In genomic region chr16:24613267-24613666, GRCh38 we compare ENCODE assay signal across 4 cellular contexts.
DNase-seq lines count a peak whose midpoint lies in the region; ATAC-seq, FAIRE-seq and TF ChIP-seq lines count a peak whose summit lies in the region.
"Not testable (repeated sequence)": the region's sequence is repeated elsewhere in the genome, so short reads cannot be mapped to it uniquely, and the experiment has no call there.

No MANE protein-coding gene starts in this region.

- H3K9me3 ChIP-seq in astrocyte (ENCODE audit: insufficient read depth, low read depth, low read length), result not testable (repeated sequence)

- H3K27me3 Mint-ChIP-seq in WTC11 (ENCODE audit: low read depth) (peaks cover 32% of the 10 kb centered on the region), astrocyte (ENCODE audit: low read depth, unreplicated experiment) (peaks cover 37% of the 10 kb centered on the region)
- H3K27me3 Mint-ChIP-seq in brain, result not testable (repeated sequence)
- H3K27me3 Mint-ChIP-seq in central memory CD8-positive, alpha-beta T cell, result peaks cover 36% of the 10 kb centered on the region

- H3K27ac Mint-ChIP-seq in WTC11; astrocyte (ENCODE audit: unreplicated experiment): not testable (repeated sequence)
- H3K27ac Mint-ChIP-seq in brain, result peak overlapping the region in 2 of 5 experiments; percentile 24 to 25
- peak overlapping the region; percentile 14 for H3K27ac Mint-ChIP-seq in central memory CD8-positive, alpha-beta T cell (ENCODE audit: low read depth)

- not testable (repeated sequence) for H3K27ac ChIP-seq in astrocyte (ENCODE audit: low read depth, low read length)

- H3K9me3 Mint-ChIP-seq in WTC11; astrocyte (ENCODE audit: unreplicated experiment); brain; central memory CD8-positive, alpha-beta T cell: not testable (repeated sequence)

- not testable (repeated sequence) for H3K4me3 Mint-ChIP-seq in WTC11; central memory CD8-positive, alpha-beta T cell
- H3K4me3 Mint-ChIP-seq in astrocyte (ENCODE audit: unreplicated experiment) (peak overlapping the region; percentile 27), brain (peak overlapping the region in 3 of 5 experiments; percentile 60 to 68 (median 63))

- CTCF ChIA-PET in WTC11 (lab: Charles Lee), result not testable (repeated sequence)

- H3K4me1 Mint-ChIP-seq in WTC11 (peaks cover 16% of the 10 kb centered on the region), brain (peaks cover 62% of the 10 kb centered on the region)
- H3K4me1 Mint-ChIP-seq in astrocyte (ENCODE audit: low read depth, unreplicated experiment); central memory CD8-positive, alpha-beta T cell: not testable (repeated sequence)

- not testable (repeated sequence) for FAIRE-seq in astrocyte (lab: Jason Lieb, UNC)

- not testable (repeated sequence) for H3K4me1 ChIP-seq in astrocyte (ENCODE audit: insufficient read depth, low read length)

- DNase-seq in WTC11 (ENCODE audit: low spot score); astrocyte (ENCODE audit: low read depth); central memory CD8-positive, alpha-beta T cell (ENCODE audit: low spot score in 2 of 2): not testable (repeated sequence)

- not testable (repeated sequence) for H3K4me3 ChIP-seq in astrocyte (ENCODE audit: insufficient read depth, low read depth, low read length)

- ATAC-seq in WTC11; central memory CD8-positive, alpha-beta T cell (replicated peaks; ENCODE audit: extremely low read depth, poor library complexity, severe bottlenecking): not testable (repeated sequence)

- H3K9ac ChIP-seq in astrocyte (ENCODE audit: low read length), result not testable (repeated sequence)

- H3K4me2 ChIP-seq in astrocyte (ENCODE audit: low read length), result not testable (repeated sequence)

- not testable (repeated sequence) for TF ChIP-seq CTCF in WTC11 (IDR thresholded peaks at IDR 0.05); astrocyte (IDR thresholded peaks at IDR 0.05; ENCODE audit: insufficient read depth, low read depth, low read length); brain (conservative IDR thresholded peaks at IDR 0.05)

- not testable (repeated sequence) for H4K20me1 ChIP-seq in astrocyte (ENCODE audit: insufficient read depth, low read length)

- POLR2A ChIA-PET in WTC11 (lab: Charles Lee), result not testable (repeated sequence)

- not testable (repeated sequence) for H3K27me3 ChIP-seq in astrocyte (ENCODE audit: insufficient read depth, low read length)

- H2AFZ ChIP-seq in astrocyte (ENCODE audit: low read depth, low read length), result not testable (repeated sequence)

- H3K36me3 ChIP-seq in astrocyte (ENCODE audit: insufficient read depth, low read length), result not testable (repeated sequence)

- not testable (repeated sequence) for H3K36me3 Mint-ChIP-seq in WTC11; astrocyte (ENCODE audit: low read depth, unreplicated experiment); central memory CD8-positive, alpha-beta T cell (ENCODE audit: insufficient read depth)
- H3K36me3 Mint-ChIP-seq in brain, result peaks cover 19% of the 10 kb centered on the region

- not testable (repeated sequence) for H3K79me2 ChIP-seq in astrocyte (ENCODE audit: insufficient read depth, low read length)

TF ChIP-seq in WTC11, 78 proteins besides CTCF, POLR2A, EP300 and RAD21:
- TF ChIP-seq HMGA2 (CRISPR knock-in tag; IDR thresholded peaks at IDR 0.05), result peak; percentile 99
TF ChIP-seq in WTC11: peak in this region for 1; not testable (repeated sequence) for 77.
